In the genomic region with DNA sequence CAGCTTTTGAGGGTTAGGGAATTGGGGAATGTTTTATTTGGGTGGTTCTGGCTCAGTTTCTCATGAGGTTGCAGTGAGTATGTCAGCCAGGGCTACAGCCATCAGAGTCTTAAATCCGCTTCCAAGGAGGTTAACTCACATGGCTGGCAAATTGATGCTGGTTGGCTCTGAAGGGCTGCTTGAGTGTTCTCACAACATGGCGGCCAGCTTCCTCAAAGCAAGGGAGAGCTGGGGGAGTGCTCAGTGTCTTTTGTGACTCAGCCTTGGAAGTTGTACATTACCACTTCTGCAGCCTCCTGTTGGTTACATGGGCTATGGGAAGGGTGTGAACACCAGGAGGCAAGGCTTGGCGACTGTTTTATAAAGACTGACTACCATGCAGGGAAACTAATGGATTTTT, we compare ENCODE assay signal across 18 cellular contexts. TPM values are rescaled to one million over a fixed set of nuclear protein-coding genes. Genes with fewer than 3 reads are reported as not detected.
DNase-seq lines count a peak whose midpoint lies in the region; ATAC-seq and TF ChIP-seq lines count a peak whose summit lies in the region.
"Had no signal": no experiment of that assay in that cellular context is flagged by ENCODE, and none has a peak within 500 bp of the region (broad histone marks: within the 10 kb centered on the region; RNA-seq: fewer than 3 reads in every experiment).

No MANE protein-coding gene starts in this region.

- H3K9me3 ChIP-seq in liver (ENCODE audit: control insufficient read depth in 4 of 4, low read length in 3 of 4) = no peaks in the 10 kb centered on the region
- H3K9me3 ChIP-seq: A549, Caco-2, HAP-1 had no signal

- no peaks in the 10 kb centered on the region for H3K27me3 Mint-ChIP-seq in WTC11 (ENCODE audit: low read depth)
- no peaks in the 10 kb centered on the region for H3K27me3 Mint-ChIP-seq in activated T-helper 2 cell treated with anti-CD3 and anti-CD28 coated beads, Interferon-gamma antibody, Interleukin-2, Interleukin-4, amounts not matched to agents 10 μg/mL and 5 μg/mL and 100 μg/mL, durations not matched to agents 14 hours and 24 hours and 36 hours (ENCODE audit: low read depth)
- no peaks in the 10 kb centered on the region for H3K27me3 Mint-ChIP-seq in T-helper 2 cell treated with Interferon-gamma antibody and Interleukin-4, amounts not matched to agents 5 μg/mL and 100 μg/mL, for 36 hours (ENCODE audit: low read depth)

- no peak overlapping the region for H3K4me3 ChIP-seq in liver (ENCODE audit: low read depth in 1 of 3, low read length in 3 of 3)
- H3K4me3 ChIP-seq: A549, GM12878, HAP-1 had no signal

- CTCF ChIA-PET in WTC11 (lab: Charles Lee) = no interaction called here

- peak overlapping the region; percentile 90 to 93 for H3K27ac ChIP-seq in liver (ENCODE audit: low read depth in 1 of 2, low read length in 2 of 2)
- H3K27ac ChIP-seq: 22Rv1, A549, C4-2B had no signal

- 97% methylated on average over 3 of the region's 3 CpGs for WGBS in liver

- no peak for ATAC-seq in WTC11
- ATAC-seq: A549, GM12878 had no signal

- no peak for TF ChIP-seq CTCF in WTC11 (IDR thresholded peaks at IDR 0.05)
- TF ChIP-seq CTCF in liver (IDR thresholded peaks at IDR 0.05; ENCODE audit: low read depth, low read length, missing input control) = no peak

- POLR2A ChIA-PET in WTC11 (lab: Charles Lee) = no interaction called here

- no peak for TF ChIP-seq RAD21 in liver (IDR thresholded peaks at IDR 0.05)

- H3K4me1 Mint-ChIP-seq in WTC11 = no peaks in the 10 kb centered on the region
- H3K4me1 Mint-ChIP-seq in activated T-helper 2 cell treated with anti-CD3 and anti-CD28 coated beads, Interferon-gamma antibody, Interleukin-2, Interleukin-4, amounts not matched to agents 10 μg/mL and 5 μg/mL and 100 μg/mL, durations not matched to agents 14 hours and 24 hours and 36 hours (ENCODE audit: low read depth) = peaks cover 3% of the 10 kb centered on the region
- H3K4me1 Mint-ChIP-seq in T-helper 2 cell treated with Interferon-gamma antibody and Interleukin-4, amounts not matched to agents 5 μg/mL and 100 μg/mL, for 36 hours (ENCODE audit: low read depth) = no peaks in the 10 kb centered on the region

- DNase-seq in DMS53 (lab: John Stamatoyannopoulos, UW) (peak; percentile 20), DMS53 treated with DMSO at 0.1 percent for 48 hours (lab: John Stamatoyannopoulos, UW; ENCODE audit: unreplicated experiment) (no peak), WTC11 (ENCODE audit: low spot score) (no peak), GDM1 (lab: John Stamatoyannopoulos, UW) (no peak)
- no peak for DNase-seq in activated T-helper 2 cell treated with anti-CD3 and anti-CD28 coated beads, Interferon-gamma antibody, Interleukin-2, Interleukin-4, amounts not matched to agents 10 μg/mL and 5 μg/mL and 100 μg/mL, durations not matched to agents 14 hours and 24 hours and 36 hours (ENCODE audit: low spot score)
- DNase-seq in activated CD4-positive, CD25-positive, alpha-beta regulatory T cell treated with anti-CD3 and anti-CD28 coated beads, Interleukin-2, amount 50 U/mL, for 72 hours = no peak
- DNase-seq in T-helper 2 cell treated with Interferon-gamma antibody and Interleukin-4, amounts not matched to agents 5 μg/mL and 100 μg/mL, for 36 hours (ENCODE audit: low spot score) = no peak
- DNase-seq: AML-193; Caco-2; CD4-positive, alpha-beta T cell; DMS79 treated with DMSO at 0.1 percent for 48 hours had no signal

- no peaks in the 10 kb centered on the region for H3K36me3 ChIP-seq in liver (ENCODE audit: control insufficient read depth in 4 of 4, insufficient read depth in 3 of 4, low read depth in 1 of 4, low read length in 3 of 4)
- H3K36me3 ChIP-seq: HAP-1 had no signal

- no peak overlapping the region for H3K27ac Mint-ChIP-seq in WTC11
- no peak overlapping the region for H3K27ac Mint-ChIP-seq in activated T-helper 2 cell treated with anti-CD3 and anti-CD28 coated beads, Interferon-gamma antibody, Interleukin-2, Interleukin-4, amounts not matched to agents 10 μg/mL and 5 μg/mL and 100 μg/mL, durations not matched to agents 14 hours and 24 hours and 36 hours
- no peak overlapping the region for H3K27ac Mint-ChIP-seq in T-helper 2 cell treated with Interferon-gamma antibody and Interleukin-4, amounts not matched to agents 5 μg/mL and 100 μg/mL, for 36 hours
- H3K27ac Mint-ChIP-seq: CD4-positive, alpha-beta T cell had no signal

- H3K27me3 ChIP-seq in liver (ENCODE audit: control insufficient read depth in 4 of 4, insufficient read depth in 4 of 4, low read length in 3 of 4) = no peaks in the 10 kb centered on the region

- H3K36me3 Mint-ChIP-seq in WTC11 = peaks cover 4% of the 10 kb centered on the region
- no peaks in the 10 kb centered on the region for H3K36me3 Mint-ChIP-seq in activated T-helper 2 cell treated with anti-CD3 and anti-CD28 coated beads, Interferon-gamma antibody, Interleukin-2, Interleukin-4, amounts not matched to agents 10 μg/mL and 5 μg/mL and 100 μg/mL, durations not matched to agents 14 hours and 24 hours and 36 hours (ENCODE audit: low read depth)
- no peaks in the 10 kb centered on the region for H3K36me3 Mint-ChIP-seq in T-helper 2 cell treated with Interferon-gamma antibody and Interleukin-4, amounts not matched to agents 5 μg/mL and 100 μg/mL, for 36 hours (ENCODE audit: low read depth)

- peaks cover 6% of the 10 kb centered on the region; the same call in 1 of the 2 replicates for H3K9me3 Mint-ChIP-seq in WTC11
- H3K9me3 Mint-ChIP-seq in activated T-helper 2 cell treated with anti-CD3 and anti-CD28 coated beads, Interferon-gamma antibody, Interleukin-2, Interleukin-4, amounts not matched to agents 10 μg/mL and 5 μg/mL and 100 μg/mL, durations not matched to agents 14 hours and 24 hours and 36 hours = no peaks in the 10 kb centered on the region
- no peaks in the 10 kb centered on the region for H3K9me3 Mint-ChIP-seq in T-helper 2 cell treated with Interferon-gamma antibody and Interleukin-4, amounts not matched to agents 5 μg/mL and 100 μg/mL, for 36 hours
- H3K9me3 Mint-ChIP-seq: CD4-positive, alpha-beta T cell had no signal

- intact Hi-C loops in activated T-helper 2 cell treated with anti-CD3 and anti-CD28 coated beads, Interferon-gamma antibody, Interleukin-2, Interleukin-4, amounts not matched to agents 10 μg/mL and 5 μg/mL and 100 μg/mL, durations not matched to agents 14 hours and 24 hours and 36 hours (cut with micrococcal nuclease) = no loop called here

- H3K9ac ChIP-seq in liver (ENCODE audit: low read depth in 1 of 2, low read length in 2 of 2) = peak overlapping the region; percentile 68 to 84

- H3K4me3 Mint-ChIP-seq in WTC11 = no peak overlapping the region
- H3K4me3 Mint-ChIP-seq in activated T-helper 2 cell treated with anti-CD3 and anti-CD28 coated beads, Interferon-gamma antibody, Interleukin-2, Interleukin-4, amounts not matched to agents 10 μg/mL and 5 μg/mL and 100 μg/mL, durations not matched to agents 14 hours and 24 hours and 36 hours (ENCODE audit: low read depth) = no peak overlapping the region
- H3K4me3 Mint-ChIP-seq in T-helper 2 cell treated with Interferon-gamma antibody and Interleukin-4, amounts not matched to agents 5 μg/mL and 100 μg/mL, for 36 hours = no peak overlapping the region
- H3K4me3 Mint-ChIP-seq: CD4-positive, alpha-beta T cell had no signal

- H3K4me1 ChIP-seq in liver (ENCODE audit: control insufficient read depth in 4 of 4, insufficient read depth in 4 of 4, low read length in 3 of 4) = peaks cover 0 to 13% (median 0%) of the 10 kb centered on the region in 4 donors
- H3K4me1 ChIP-seq: Caco-2, HAP-1 had no signal

TF ChIP-seq in WTC11, 78 proteins besides CTCF, POLR2A, EP300 and RAD21:
- TF ChIP-seq ZNF232 (CRISPR knock-in tag; IDR thresholded peaks at IDR 0.05) (no peak), GABPB1 (CRISPR knock-in tag; IDR thresholded peaks at IDR 0.05) (0 out of 2 replicates have a peak, but pooled peaks have one; percentile 21), HMGA2 (CRISPR knock-in tag; IDR thresholded peaks at IDR 0.05) (no peak)
- TF ChIP-seq, protein P1, sequence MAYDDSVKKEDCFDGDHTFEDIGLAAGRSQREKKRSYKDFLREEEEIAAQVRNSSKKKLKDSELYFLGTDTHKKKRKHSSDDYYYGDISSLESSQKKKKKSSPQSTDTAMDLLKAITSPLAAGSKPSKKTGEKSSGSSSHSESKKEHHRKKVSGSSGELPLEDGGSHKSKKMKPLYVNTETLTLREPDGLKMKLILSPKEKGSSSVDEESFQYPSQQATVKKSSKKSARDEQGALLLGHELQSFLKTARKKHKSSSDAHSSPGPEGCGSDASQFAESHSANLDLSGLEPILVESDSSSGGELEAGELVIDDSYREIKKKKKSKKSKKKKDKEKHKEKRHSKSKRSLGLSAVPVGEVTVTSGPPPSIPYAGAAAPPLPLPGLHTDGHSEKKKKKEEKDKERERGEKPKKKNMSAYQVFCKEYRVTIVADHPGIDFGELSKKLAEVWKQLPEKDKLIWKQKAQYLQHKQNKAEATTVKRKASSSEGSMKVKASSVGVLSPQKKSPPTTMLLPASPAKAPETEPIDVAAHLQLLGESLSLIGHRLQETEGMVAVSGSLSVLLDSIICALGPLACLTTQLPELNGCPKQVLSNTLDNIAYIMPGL (CRISPR knock-in tag; IDR thresholded peaks at IDR 0.05) = no peak

TF ChIP-seq in liver, 16 proteins besides CTCF, POLR2A, EP300 and RAD21 (continues in another document):
- TF ChIP-seq, protein P2, sequence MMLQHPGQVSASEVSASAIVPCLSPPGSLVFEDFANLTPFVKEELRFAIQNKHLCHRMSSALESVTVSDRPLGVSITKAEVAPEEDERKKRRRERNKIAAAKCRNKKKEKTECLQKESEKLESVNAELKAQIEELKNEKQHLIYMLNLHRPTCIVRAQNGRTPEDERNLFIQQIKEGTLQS (IDR thresholded peaks at IDR 0.05) = no peak
- TF ChIP-seq EGR1 (IDR thresholded peaks at IDR 0.05; ENCODE audit: low read depth in 2 of 2) (no peak), YY1 (IDR thresholded peaks at IDR 0.05) (no peak)
- TF ChIP-seq, protein P3, sequence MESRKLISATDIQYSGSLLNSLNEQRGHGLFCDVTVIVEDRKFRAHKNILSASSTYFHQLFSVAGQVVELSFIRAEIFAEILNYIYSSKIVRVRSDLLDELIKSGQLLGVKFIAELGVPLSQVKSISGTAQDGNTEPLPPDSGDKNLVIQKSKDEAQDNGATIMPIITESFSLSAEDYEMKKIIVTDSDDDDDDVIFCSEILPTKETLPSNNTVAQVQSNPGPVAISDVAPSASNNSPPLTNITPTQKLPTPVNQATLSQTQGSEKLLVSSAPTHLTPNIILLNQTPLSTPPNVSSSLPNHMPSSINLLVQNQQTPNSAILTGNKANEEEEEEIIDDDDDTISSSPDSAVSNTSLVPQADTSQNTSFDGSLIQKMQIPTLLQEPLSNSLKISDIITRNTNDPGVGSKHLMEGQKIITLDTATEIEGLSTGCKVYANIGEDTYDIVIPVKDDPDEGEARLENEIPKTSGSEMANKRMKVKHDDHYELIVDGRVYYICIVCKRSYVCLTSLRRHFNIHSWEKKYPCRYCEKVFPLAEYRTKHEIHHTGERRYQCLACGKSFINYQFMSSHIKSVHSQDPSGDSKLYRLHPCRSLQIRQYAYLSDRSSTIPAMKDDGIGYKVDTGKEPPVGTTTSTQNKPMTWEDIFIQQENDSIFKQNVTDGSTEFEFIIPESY (IDR thresholded peaks at IDR 0.05) = no peak

RNA-seq across cellular contexts. Expression of a gene that starts 17.8 kb away (rescaled TPM):
- total RNA-seq in WTC11 (2021) = 0.15 to 0.48 TPM (median 0.48 TPM) in 3 replicates
- total RNA-seq in liver = 1 to 10 TPM in 1 of 2 donors, under 1 TPM in 1; 0.33 to 3.0 TPM
- under 1 TPM; 0.25 to 0.61 TPM for polyA plus RNA-seq in liver
- total RNA-seq in activated T-helper 2 cell treated with anti-CD3 and anti-CD28 coated beads, Interferon-gamma antibody, Interleukin-2, Interleukin-4, amounts not matched to agents 10 μg/mL and 5 μg/mL and 100 μg/mL, durations not matched to agents 14 hours and 24 hours and 36 hours = 0.11 and 0.16 TPM in 2 replicates
- total RNA-seq: CD4-positive, alpha-beta T cell; H4 had no signal
